In genomic region chr19:49224856-49225255, GRCh38 we compare ENCODE assay signal across 7 cellular contexts.
DNase-seq lines count a peak whose midpoint lies in the region; ATAC-seq and TF ChIP-seq lines count a peak whose summit lies in the region.

No MANE protein-coding gene starts in this region.

- H3K27me3 ChIP-seq in OCI-LY1 (ENCODE audit: insufficient read depth, low read length) (no peaks in the 10 kb centered on the region), mammary epithelial cell (ENCODE audit: insufficient read depth, low read length) (no peaks in the 10 kb centered on the region), lower lobe of right lung (ENCODE audit: low read depth) (no peaks in the 10 kb centered on the region), ascending aorta (no peaks in the 10 kb centered on the region)

- DNase-seq in Daoy (ENCODE audit: low read depth), result peak; percentile 87
- DNase-seq in mammary epithelial cell, result peak; percentile 63
- no peak for DNase-seq in lower lobe of right lung
- DNase-seq in ascending aorta (ENCODE audit: low spot score in 2 of 2), result no peak
- no peak for DNase-seq in GOT3 (lab: John Stamatoyannopoulos, UW)

- CTCF ChIA-PET in mammary epithelial cell (lab: Charles Lee; ENCODE audit: low non-redundant PET), result interaction anchor here (0.6 to 0.8 kb wide), 4 partner anchors 47 to 232 kb away, joined by 3 to 10 read pairs (median 4); partner anchors contain the start of gene GYS1

- H3F3A ChIP-seq in OCI-LY1 (ENCODE audit: insufficient read depth, low read length), result no peaks in the 10 kb centered on the region

- no TSS peak for BruUV-seq in mammary epithelial cell (replicated peaks; lab: Mats Ljungman, UMichigan)

- H3K4me3 ChIP-seq in OCI-LY1 (ENCODE audit: low read depth, low read length, poor library complexity, severe bottlenecking) (no peak overlapping the region), mammary epithelial cell (replicated peaks in 1 of 3; ENCODE audit: insufficient read depth in 1 of 3, low read depth in 2 of 3, low read length in 3 of 3) (no peak overlapping the region), lower lobe of right lung (no peak overlapping the region), ascending aorta (no peak overlapping the region)

- H3K4me2 ChIP-seq in OCI-LY1 (ENCODE audit: low read length), result no peak overlapping the region
- H3K4me2 ChIP-seq in mammary epithelial cell (ENCODE audit: insufficient read depth, low read depth, low read length), result no peak overlapping the region

- H3K79me2 ChIP-seq in OCI-LY1 (ENCODE audit: insufficient read depth, low read length), result no peaks in the 10 kb centered on the region
- no peaks in the 10 kb centered on the region for H3K79me2 ChIP-seq in mammary epithelial cell (ENCODE audit: insufficient read depth, low read length)

- no peak for TF ChIP-seq EP300 in Ishikawa (IDR thresholded peaks at IDR 0.05; ENCODE audit: borderline replicate concordance)

- no peaks in the 10 kb centered on the region for H3K9me2 ChIP-seq in OCI-LY1 (ENCODE audit: low read depth, low read length)

- WGBS in mammary epithelial cell (ENCODE audit: low coverage, missing lambda C conversion rate), result 16% methylated on average over 6 of the region's 8 CpGs

- H3K9ac ChIP-seq in OCI-LY1 (ENCODE audit: low read length), result no peak overlapping the region
- H3K9ac ChIP-seq in mammary epithelial cell (ENCODE audit: insufficient read depth, low read length), result no peak overlapping the region

- TF ChIP-seq CTCF in OCI-LY1 (IDR thresholded peaks at IDR 0.05; ENCODE audit: low read length) (peak; percentile 77), mammary epithelial cell (conservative IDR thresholded peaks at IDR 0.05 in 1 of 2, IDR thresholded peaks at IDR 0.05 in 1 of 2; ENCODE audit: extremely low read depth in 1 of 2, insufficient read depth in 1 of 2, low read depth in 1 of 2, low read length in 2 of 2) (peak; percentile 55 to 66), lower lobe of right lung (IDR thresholded peaks at IDR 0.05) (peak; percentile 19), ascending aorta (IDR thresholded peaks at IDR 0.05) (no peak)

- H3K27ac ChIP-seq in OCI-LY1 (ENCODE audit: low read depth, low read length, poor library complexity, severe bottlenecking) (no peak overlapping the region), mammary epithelial cell (ENCODE audit: insufficient read depth, low read depth, low read length) (no peak overlapping the region), lower lobe of right lung (no peak overlapping the region), ascending aorta (no peak overlapping the region)

- intact Hi-C loops in mammary epithelial cell (cut with micrococcal nuclease), result loop anchor here (1.0 kb wide), 4 partner anchors 128 to 437 kb away; no protein-coding TSS in a partner anchor
- intact Hi-C loops in lower lobe of right lung (cut with DNase I), result no loop called here
- intact Hi-C loops in ascending aorta (cut with DNase I), result no loop called here

- in situ Hi-C loops in mammary epithelial cell (cut with MboI; ENCODE audit: low sequenced_read_pairs in 2 of 2), result loop anchor here in 1 of 2 donors (25.0 kb wide), 1 partner anchor 438 kb away; no protein-coding TSS in a partner anchor

- H3K4me1 ChIP-seq in OCI-LY1 (ENCODE audit: insufficient read depth, low read length, severe bottlenecking) (no peaks in the 10 kb centered on the region), mammary epithelial cell (ENCODE audit: insufficient read depth, low read length) (no peaks in the 10 kb centered on the region), lower lobe of right lung (peaks cover 7% of the 10 kb centered on the region), ascending aorta (no peaks in the 10 kb centered on the region)

- H3K36me3 ChIP-seq in OCI-LY1 (ENCODE audit: insufficient read depth, low read length), result no peaks in the 10 kb centered on the region
- no peaks in the 10 kb centered on the region for H3K36me3 ChIP-seq in mammary epithelial cell (ENCODE audit: insufficient read depth, low read length)
- no peaks in the 10 kb centered on the region for H3K36me3 ChIP-seq in lower lobe of right lung
- H3K36me3 ChIP-seq in ascending aorta, result no peaks in the 10 kb centered on the region

- H4K20me1 ChIP-seq in OCI-LY1 (ENCODE audit: insufficient read depth, low read length) (no peaks in the 10 kb centered on the region), mammary epithelial cell (ENCODE audit: insufficient read depth, low read length) (no peaks in the 10 kb centered on the region)

- H3K9me3 ChIP-seq in OCI-LY1 (ENCODE audit: low read length) (no peaks in the 10 kb centered on the region), mammary epithelial cell (replicated peaks; ENCODE audit: insufficient read depth, low read length) (no peaks in the 10 kb centered on the region), lower lobe of right lung (no peaks in the 10 kb centered on the region), ascending aorta (no peaks in the 10 kb centered on the region)

- H2AFZ ChIP-seq in OCI-LY1 (ENCODE audit: low read length) (no peak overlapping the region), mammary epithelial cell (ENCODE audit: low read depth, low read length) (no peak overlapping the region)

- peak; percentile 84 for TF ChIP-seq RAD21 in Ishikawa (IDR thresholded peaks at IDR 0.05; ENCODE audit: low read depth)

- dilution Hi-C loops in mammary epithelial cell (cut with HindIII; ENCODE audit: low sequenced_read_pairs), result loop anchor here (5.0 kb wide), 1 partner anchor 292 kb away; no protein-coding TSS in a partner anchor

- peak; percentile 66 to 74 for ATAC-seq in lower lobe of right lung

TF ChIP-seq in Ishikawa, 13 proteins besides CTCF, POLR2A, EP300 and RAD21:
- TF ChIP-seq EGR1 (IDR thresholded peaks at IDR 0.05) (0 out of 2 replicates have a peak, but pooled peaks have one; percentile 34), TCF12 (IDR thresholded peaks at IDR 0.05; ENCODE audit: low read depth) (no peak)
- TF ChIP-seq, protein P1, sequence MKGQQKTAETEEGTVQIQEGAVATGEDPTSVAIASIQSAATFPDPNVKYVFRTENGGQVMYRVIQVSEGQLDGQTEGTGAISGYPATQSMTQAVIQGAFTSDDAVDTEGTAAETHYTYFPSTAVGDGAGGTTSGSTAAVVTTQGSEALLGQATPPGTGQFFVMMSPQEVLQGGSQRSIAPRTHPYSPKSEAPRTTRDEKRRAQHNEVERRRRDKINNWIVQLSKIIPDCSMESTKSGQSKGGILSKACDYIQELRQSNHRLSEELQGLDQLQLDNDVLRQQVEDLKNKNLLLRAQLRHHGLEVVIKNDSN (IDR thresholded peaks at IDR 0.05), result no peak

Comparison
In these comparisons a context has a peak if more than half of its experiments do, and no peak if none do; other contexts are left out.
1. DNase-seq: peak in Daoy (single experiment) and mammary epithelial cell (single experiment); none in lower lobe of right lung (single experiment), ascending aorta (0 of 2) and GOT3 (single experiment).
2. CTCF ChIP-seq: peak in OCI-LY1 (single experiment), mammary epithelial cell (2 of 2) and lower lobe of right lung (single experiment); none in ascending aorta (0 of 3).